In genomic region chr6:165963750-165964149, GRCh38 we compare ENCODE assay signal across 23 cellular contexts.
DNase-seq lines count a peak whose midpoint lies in the region; ATAC-seq, FAIRE-seq and TF ChIP-seq lines count a peak whose summit lies in the region.
"Had no signal": no experiment of that assay in that cellular context is flagged by ENCODE, and none has a peak within 500 bp of the region (broad histone marks: within the 10 kb centered on the region; RNA-seq: fewer than 3 reads in every experiment).

No MANE protein-coding gene starts in this region.

- H3K27ac Mint-ChIP-seq in osteocyte (ENCODE audit: unreplicated experiment): no peak overlapping the region
- H3K27ac Mint-ChIP-seq: B cell; CD4-positive, alpha-beta T cell; CD8-positive, alpha-beta T cell had no signal

- POLR2A ChIA-PET in A549 (lab: Yijun Ruan, JAX): interaction anchor here (1.2 kb wide), 1 partner anchor 42 kb away, joined by 6 read pairs; no protein-coding TSS in a partner anchor

- H3K4me1 ChIP-seq in A549: peaks cover 99% of the 10 kb centered on the region
- H3K4me1 ChIP-seq in mucosa of descending colon (ENCODE audit: low read depth): no peaks in the 10 kb centered on the region
- H3K4me1 ChIP-seq in small intestine (ENCODE audit: control insufficient read depth in 2 of 2, insufficient read depth in 1 of 2, low read depth in 1 of 2, low read length in 1 of 2): no peaks in the 10 kb centered on the region
- H3K4me1 ChIP-seq: BLaER1 treated with 17β-estradiol and CSF1 and Interleukin-3, amounts not matched to agents 10 nM and 100 nM; Caco-2 had no signal

- TF ChIP-seq RAD21 in A549 (conservative IDR thresholded peaks at IDR 0.05 in 1 of 2, IDR thresholded peaks at IDR 0.05 in 1 of 2): no peak

- TF ChIP-seq POLR2A in A549 (IDR thresholded peaks at IDR 0.05; ENCODE audit: low read length): no peak

- H3K9me3 ChIP-seq in A549 (no peaks in the 10 kb centered on the region), mucosa of descending colon (no peaks in the 10 kb centered on the region), small intestine (ENCODE audit: control insufficient read depth, low read depth) (no peaks in the 10 kb centered on the region)
- H3K9me3 ChIP-seq: Caco-2 had no signal

- H3K27me3 ChIP-seq in small intestine (ENCODE audit: control insufficient read depth in 2 of 2, insufficient read depth in 2 of 2, low read length in 2 of 2): no peaks in the 10 kb centered on the region
- H3K27me3 ChIP-seq: BLaER1 treated with 17β-estradiol and CSF1 and Interleukin-3, amounts not matched to agents 10 nM and 100 nM had no signal

- no peak for TF ChIP-seq EP300 in A549 (IDR thresholded peaks at IDR 0.05)

- H3K27me3 Mint-ChIP-seq in osteocyte (ENCODE audit: unreplicated experiment): peaks cover 3% of the 10 kb centered on the region
- H3K27me3 Mint-ChIP-seq: CD4-positive, alpha-beta T cell had no signal

- no peaks in the 10 kb centered on the region for H3K9me3 Mint-ChIP-seq in osteocyte (ENCODE audit: unreplicated experiment)
- H3K9me3 Mint-ChIP-seq: CD4-positive, alpha-beta T cell; CD8-positive, alpha-beta T cell had no signal

- 0 out of 6 replicates have a peak overlapping the region, but pooled peaks have one; percentile 13 to 37 for H3K27ac ChIP-seq in A549
- no peak overlapping the region for H3K27ac ChIP-seq in small intestine (ENCODE audit: low read depth in 1 of 2, low read length in 1 of 2)
- H3K27ac ChIP-seq: 22Rv1; BLaER1 treated with 17β-estradiol and CSF1 and Interleukin-3, amounts not matched to agents 10 nM and 100 nM; C4-2B had no signal

- H3K4me3 ChIP-seq in A549 (no peak overlapping the region), mucosa of descending colon (no peak overlapping the region), small intestine (ENCODE audit: low read depth in 1 of 2, low read length in 2 of 2) (no peak overlapping the region)
- H3K4me3 ChIP-seq: BLaER1 treated with 17β-estradiol and CSF1 and Interleukin-3, amounts not matched to agents 10 nM and 100 nM had no signal

- H3K4me2 ChIP-seq in A549: peak overlapping the region; percentile 39
- H3K4me2 ChIP-seq: BLaER1 treated with 17β-estradiol and CSF1 and Interleukin-3, amounts not matched to agents 10 nM and 100 nM had no signal

- H3K36me3 ChIP-seq in mucosa of descending colon (ENCODE audit: low read depth) (no peaks in the 10 kb centered on the region), small intestine (ENCODE audit: control insufficient read depth in 2 of 2, insufficient read depth in 2 of 2, low read length in 2 of 2) (no peaks in the 10 kb centered on the region)
- H3K36me3 ChIP-seq: BLaER1 treated with 17β-estradiol and CSF1 and Interleukin-3, amounts not matched to agents 10 nM and 100 nM had no signal

- TF ChIP-seq CTCF in A549 (IDR thresholded peaks at IDR 0.05) (no peak), mucosa of descending colon (IDR thresholded peaks at IDR 0.05) (no peak), osteocyte (IDR thresholded peaks at IDR 0.05) (no peak)

- ATAC-seq in A549 (peak in 1 of 2 experiments; percentile 3; a peak in 1 of 6 replicates), mucosa of descending colon (peak; percentile 49), HG02642 (IDR thresholded peaks at IDR 0.05; ENCODE audit: poor library complexity, unreplicated experiment) (no peak), GM21576 (IDR thresholded peaks at IDR 0.05; ENCODE audit: unreplicated experiment) (no peak)
- ATAC-seq: CD8-positive, alpha-beta T cell had no signal

- H3K36me3 Mint-ChIP-seq in osteocyte (ENCODE audit: unreplicated experiment): no peaks in the 10 kb centered on the region
- H3K36me3 Mint-ChIP-seq: CD8-positive, alpha-beta T cell had no signal

- no peaks in the 10 kb centered on the region for H3K4me1 Mint-ChIP-seq in osteocyte (ENCODE audit: unreplicated experiment)
- H3K4me1 Mint-ChIP-seq: B cell had no signal

- 74% methylated on average over 6 of the region's 6 CpGs for WGBS in A549 (ENCODE audit: missing lambda C conversion rate)
- 13 to 58% (median 27%) methylated on average over 6 of the region's 6 CpGs for WGBS in small intestine, 3 donors

- intact Hi-C loops in mucosa of descending colon (cut with DNase I, micrococcal nuclease): no loop called here

- no peak overlapping the region for H3K4me3 Mint-ChIP-seq in osteocyte (ENCODE audit: unreplicated experiment)
- H3K4me3 Mint-ChIP-seq: B cell; CD4-positive, alpha-beta T cell; CD8-positive, alpha-beta T cell had no signal

- FAIRE-seq in A549 (lab: Jason Lieb, UNC) (no peak), small intestine (lab: Jason Lieb, UNC) (no peak)
- FAIRE-seq: A204.1, D721Med, G401.6, GM12891, GM19239 had no signal

- CTCF ChIA-PET in A549 (lab: Yijun Ruan, JAX): interaction anchor here (0.8 to 1.5 kb wide), 4 partner anchors 15 to 134 kb away, joined by 3 to 6 read pairs (median 4); no protein-coding TSS in a partner anchor

- DNase-seq in A549 (ENCODE audit: low read depth in 1 of 2, low spot score in 1 of 2) (no peak), SW480 (ENCODE audit: low spot score) (peak; percentile 50), mucosa of descending colon (no peak), small intestine (peak; percentile 8), osteocyte (ENCODE audit: extremely low spot score, unreplicated experiment) (no peak)
- DNase-seq: AML-193; Caco-2; Calu3; CD4-positive, alpha-beta T cell; CD8-positive, alpha-beta T cell; DMS79 treated with DMSO at 0.1 percent for 48 hours; GF-D8 had no signal

TF ChIP-seq in A549, 52 proteins besides CTCF, POLR2A, EP300 and RAD21:
- TF ChIP-seq NFE2L2 (conservative IDR thresholded peaks at IDR 0.05; ENCODE audit: low read length): no peak
- no peak for TF ChIP-seq TP53 (CRISPR knock-in tag; IDR thresholded peaks at IDR 0.05)
- TF ChIP-seq BHLHE40 (IDR thresholded peaks at IDR 0.05; ENCODE audit: low read depth, low read length): no peak
- no peak for TF ChIP-seq ATOH8 (CRISPR knock-in tag; IDR thresholded peaks at IDR 0.05; ENCODE audit: low read depth)
- TF ChIP-seq USF2 (IDR thresholded peaks at IDR 0.05): no peak
- no peak for TF ChIP-seq HOXB5 (CRISPR knock-in tag; IDR thresholded peaks at IDR 0.05)
- TF ChIP-seq POLR2AphosphoS2 (conservative IDR thresholded peaks at IDR 0.05; ENCODE audit: low read length): no peak
- TF ChIP-seq PHF8 (IDR thresholded peaks at IDR 0.05; ENCODE audit: borderline replicate concordance, low read depth): no peak
- no peak for TF ChIP-seq FOSB (CRISPR knock-in tag; IDR thresholded peaks at IDR 0.05)
- no peak for TF ChIP-seq REST (IDR thresholded peaks at IDR 0.05)
- no peak for TF ChIP-seq FOSL2 (IDR thresholded peaks at IDR 0.05)
- no peak for TF ChIP-seq FOSL2 (CRISPR knock-in tag; IDR thresholded peaks at IDR 0.05)
- TF ChIP-seq FOXS1 (CRISPR knock-in tag; IDR thresholded peaks at IDR 0.05): no peak
- no peak for TF ChIP-seq GATA3 (IDR thresholded peaks at IDR 0.05; ENCODE audit: borderline replicate concordance)
- no peak for TF ChIP-seq SMC3 (IDR thresholded peaks at IDR 0.05)
- TF ChIP-seq ZC3H11A (IDR thresholded peaks at IDR 0.05): no peak
- no peak for TF ChIP-seq RARB (CRISPR knock-in tag; IDR thresholded peaks at IDR 0.05)
- no peak for TF ChIP-seq ZNF302 (CRISPR knock-in tag; IDR thresholded peaks at IDR 0.05)
- no peak for TF ChIP-seq JUNB (IDR thresholded peaks at IDR 0.05)
- no peak for TF ChIP-seq JUN (IDR thresholded peaks at IDR 0.05)
- TF ChIP-seq NPAS2 (CRISPR knock-in tag; IDR thresholded peaks at IDR 0.05; ENCODE audit: borderline replicate concordance): no peak

Comparison
In these comparisons a context has a peak if more than half of its experiments do, and no peak if none do; other contexts are left out.
1. DNase-seq: peak in SW480 (single experiment) and small intestine (single experiment); none in A549 (0 of 2), mucosa of descending colon (0 of 3) and osteocyte (single experiment).
2. H3K27ac ChIP-seq: peak in A549 (2 of 2); none in small intestine (0 of 2).